In the genomic region with DNA sequence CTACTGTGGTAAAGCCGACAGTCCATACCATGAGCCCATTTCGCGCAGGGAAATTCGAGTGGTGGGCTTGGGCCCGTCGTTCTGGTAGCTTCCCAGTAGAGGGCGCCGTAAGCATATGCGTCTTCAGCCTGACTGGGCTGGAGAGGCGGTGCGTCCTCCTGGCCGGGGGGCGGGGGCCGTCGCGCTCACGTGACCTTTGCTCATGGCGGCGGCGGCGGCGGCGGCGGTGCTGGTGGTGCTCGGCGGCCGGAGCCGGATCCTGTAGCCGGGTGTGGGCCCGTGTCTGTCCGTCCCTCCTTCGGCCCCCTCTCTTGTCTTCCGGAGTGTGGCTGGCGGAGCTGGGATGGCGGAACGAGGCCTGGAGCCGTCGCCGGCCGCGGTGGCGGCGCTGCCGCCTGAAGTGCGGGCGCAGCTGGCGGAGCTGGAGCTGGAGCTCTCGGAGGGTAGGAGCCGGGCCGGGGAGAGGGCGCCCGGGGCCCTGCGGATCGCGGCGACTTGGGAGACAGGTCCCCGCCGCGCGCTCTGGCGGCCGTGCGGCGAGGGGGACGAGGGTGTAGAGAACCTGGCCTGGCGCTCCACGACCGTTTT, we compare ENCODE assay signal across 8 cellular contexts. TPM values are rescaled to one million over a fixed set of nuclear protein-coding genes. Genes with fewer than 3 reads are reported as not detected.
DNase-seq lines count a peak whose midpoint lies in the region; ATAC-seq lines count a peak whose summit lies in the region.

A gene with protein sequence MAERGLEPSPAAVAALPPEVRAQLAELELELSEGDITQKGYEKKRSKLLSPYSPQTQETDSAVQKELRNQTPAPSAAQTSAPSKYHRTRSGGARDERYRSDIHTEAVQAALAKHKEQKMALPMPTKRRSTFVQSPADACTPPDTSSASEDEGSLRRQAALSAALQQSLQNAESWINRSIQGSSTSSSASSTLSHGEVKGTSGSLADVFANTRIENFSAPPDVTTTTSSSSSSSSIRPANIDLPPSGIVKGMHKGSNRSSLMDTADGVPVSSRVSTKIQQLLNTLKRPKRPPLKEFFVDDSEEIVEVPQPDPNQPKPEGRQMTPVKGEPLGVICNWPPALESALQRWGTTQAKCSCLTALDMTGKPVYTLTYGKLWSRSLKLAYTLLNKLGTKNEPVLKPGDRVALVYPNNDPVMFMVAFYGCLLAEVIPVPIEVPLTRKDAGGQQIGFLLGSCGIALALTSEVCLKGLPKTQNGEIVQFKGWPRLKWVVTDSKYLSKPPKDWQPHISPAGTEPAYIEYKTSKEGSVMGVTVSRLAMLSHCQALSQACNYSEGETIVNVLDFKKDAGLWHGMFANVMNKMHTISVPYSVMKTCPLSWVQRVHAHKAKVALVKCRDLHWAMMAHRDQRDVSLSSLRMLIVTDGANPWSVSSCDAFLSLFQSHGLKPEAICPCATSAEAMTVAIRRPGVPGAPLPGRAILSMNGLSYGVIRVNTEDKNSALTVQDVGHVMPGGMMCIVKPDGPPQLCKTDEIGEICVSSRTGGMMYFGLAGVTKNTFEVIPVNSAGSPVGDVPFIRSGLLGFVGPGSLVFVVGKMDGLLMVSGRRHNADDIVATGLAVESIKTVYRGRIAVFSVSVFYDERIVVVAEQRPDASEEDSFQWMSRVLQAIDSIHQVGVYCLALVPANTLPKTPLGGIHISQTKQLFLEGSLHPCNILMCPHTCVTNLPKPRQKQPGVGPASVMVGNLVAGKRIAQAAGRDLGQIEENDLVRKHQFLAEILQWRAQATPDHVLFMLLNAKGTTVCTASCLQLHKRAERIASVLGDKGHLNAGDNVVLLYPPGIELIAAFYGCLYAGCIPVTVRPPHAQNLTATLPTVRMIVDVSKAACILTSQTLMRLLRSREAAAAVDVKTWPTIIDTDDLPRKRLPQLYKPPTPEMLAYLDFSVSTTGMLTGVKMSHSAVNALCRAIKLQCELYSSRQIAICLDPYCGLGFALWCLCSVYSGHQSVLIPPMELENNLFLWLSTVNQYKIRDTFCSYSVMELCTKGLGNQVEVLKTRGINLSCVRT (N-terminal part only) (plus strand): TSS at position 188 of the 588 bp plus-strand sequence. CDS start 156 bp downstream, at position 344.

- ATAC-seq in GM21390 (IDR thresholded peaks at IDR 0.05; ENCODE audit: unreplicated experiment), result peak; percentile 58

- H3K4me1 ChIP-seq in HUES6 (ENCODE audit: control insufficient read depth, insufficient read depth, low read length) (peaks cover 25% of the 10 kb centered on the region), NT2/D1 (ENCODE audit: insufficient read depth, insufficient read length) (no peaks in the 10 kb centered on the region), mesodermal cell (ENCODE audit: control insufficient read depth, insufficient read depth, low read length, poor library complexity, severe bottlenecking) (peaks cover 27% of the 10 kb centered on the region)

- peak; percentile 89 for DNase-seq in Caki2 (ENCODE audit: low read depth)
- DNase-seq in NT2/D1 (ENCODE audit: low read depth, low spot score), result peak; percentile 86
- DNase-seq in activated CD8-positive, alpha-beta memory T cell treated with anti-CD3 and anti-CD28 coated beads, Interleukin-2, amount 50 U/mL, for 24 hours (ENCODE audit: extremely low read depth), result peak; percentile 94
- peak; percentile 89 for DNase-seq in stimulated activated CD8-positive, alpha-beta memory T cell treated with anti-CD3 and anti-CD28 coated beads, Interleukin-15, amount 100 ng/mL, for 24 hours (ENCODE audit: low read depth)

- no peaks in the 10 kb centered on the region for H3K27me3 ChIP-seq in HUES6 (ENCODE audit: control insufficient read depth, insufficient read depth, low read length)
- H3K27me3 ChIP-seq in NT2/D1 (ENCODE audit: insufficient read depth, insufficient read length), result peaks cover 2% of the 10 kb centered on the region

- H3K36me3 ChIP-seq in HUES6 (ENCODE audit: control insufficient read depth, insufficient read depth, low read length), result no peaks in the 10 kb centered on the region
- peaks cover 8% of the 10 kb centered on the region for H3K36me3 ChIP-seq in NT2/D1 (ENCODE audit: insufficient read depth, insufficient read length, low read length)
- peaks cover 3% of the 10 kb centered on the region for H3K36me3 ChIP-seq in mesodermal cell (ENCODE audit: control insufficient read depth, insufficient read depth, low read length)

- 1% methylated on average over 34 to 58 of the region's 68 CpGs for WGBS in mesodermal cell (ENCODE audit: insufficient coverage in 2 of 2), 2 experiments

- in situ Hi-C loops in Caki2 (cut with HindIII; ENCODE audit: low pct_unique_long_range_greater_than_20kb, low sequenced_read_pairs) (no loop called here), endometrial microvascular endothelial cells (cut with HindIII; ENCODE audit: inconsistent ontology term, low pct_unique_long_range_greater_than_20kb, low sequenced_read_pairs) (no loop called here)

- H3K9ac ChIP-seq in HUES6 (ENCODE audit: low read length) (peak within 1 kb of the TSS; percentile 96), NT2/D1 (ENCODE audit: insufficient read length, low read depth) (peak within 1 kb of the TSS; percentile 94)

- peak within 1 kb of the TSS; percentile 88 for H3K4me3 ChIP-seq in HUES6 (ENCODE audit: low read depth, low read length)
- H3K4me3 ChIP-seq in NT2/D1 (ENCODE audit: insufficient read length, low read depth), result peak within 1 kb of the TSS; percentile 86
- peak within 1 kb of the TSS; percentile 89 for H3K4me3 ChIP-seq in mesodermal cell (ENCODE audit: extremely low read depth, insufficient read depth, low read length, poor library complexity, severe bottlenecking)

- peaks cover 4% of the 10 kb centered on the region for H3K9me3 ChIP-seq in HUES6 (ENCODE audit: control insufficient read depth, insufficient read depth, low read depth, low read length)
- peaks cover 10% of the 10 kb centered on the region for H3K9me3 ChIP-seq in NT2/D1 (ENCODE audit: insufficient read depth, low read length)
- no peaks in the 10 kb centered on the region for H3K9me3 ChIP-seq in mesodermal cell (ENCODE audit: control insufficient read depth, low read length)

- H3K27ac ChIP-seq in HUES6 (ENCODE audit: low read depth, low read length) (peak within 1 kb of the TSS; percentile 82; the same call in 1 of the 2 replicates), mesodermal cell (ENCODE audit: low read depth, low read length, severe bottlenecking) (peak within 1 kb of the TSS; percentile 91)

RNA-seq across cellular contexts. Expression of the gene that starts here (rescaled TPM):
- 3.6 and 4.7 TPM in 2 replicates for total RNA-seq in Caki2 (2014; rRNA removed; shearing (Covaris generic); ENCODE audit: low replicate concordance)
- 21.0 TPM for total RNA-seq in endometrial microvascular endothelial cells (ENCODE audit: inconsistent ontology term)
- 23.4 TPM for polyA plus RNA-seq in mesodermal cell (2013, experiment 1 of 2)
- polyA plus RNA-seq in mesodermal cell (2013, experiment 2 of 2), result 21.9 TPM

Comparison
In these comparisons a context has a peak if more than half of its experiments do, and no peak if none do; other contexts are left out.
1. Peak in every context shown above with its lines: DNase-seq, ATAC-seq, H3K4me3 ChIP-seq and H3K27ac ChIP-seq.